8 cellular contexts compared by ENCODE assay signal in genomic region chr15:89244512-89244869, GRCh38. TPM values are rescaled to one million over a fixed set of nuclear protein-coding genes. Genes with fewer than 3 reads are reported as not detected.
DNase-seq lines count a peak whose midpoint lies in the region; ATAC-seq and TF ChIP-seq lines count a peak whose summit lies in the region.

No MANE protein-coding gene starts in this region.

- POLR2A ChIA-PET in CD8-positive, alpha-beta T cell (lab: Charles Lee): interaction anchor here (1.0 to 2.1 kb wide), 2 partner anchors 90 to 153 kb away, joined by 3 to 12 read pairs; partner anchors contain the start of gene POLG
- POLR2A ChIA-PET in PC-9 (lab: Charles Lee; ENCODE audit: unreplicated experiment): interaction anchor here (0.7 kb wide), 2 partner anchors 180 to 213 kb away, joined by 3 to 19 read pairs; no protein-coding TSS in a partner anchor

- no peak for DNase-seq in CD8-positive, alpha-beta T cell
- DNase-seq in GM23248 (no peak), PC-9 (no peak), fibroblast of the aortic adventitia (ENCODE audit: low read depth) (no peak), NCI-H2107 (lab: John Stamatoyannopoulos, UW) (no peak), amygdala (lab: John Stamatoyannopoulos, UW) (no peak), GM19238 (ENCODE audit: insufficient read length, low spot score) (no peak)

- CTCF ChIA-PET in CD8-positive, alpha-beta T cell (lab: Charles Lee): interaction anchor here (3.3 kb wide), 1 partner anchor 38 kb away, joined by 14 read pairs; no protein-coding TSS in a partner anchor
- CTCF ChIA-PET in PC-9 (lab: Charles Lee): interaction anchor here (2.7 kb wide), 1 partner anchor 38 kb away, joined by 9 read pairs; no protein-coding TSS in a partner anchor

- in situ Hi-C loops in GM23248 (cut with MboI): no loop called here

- no peak for ATAC-seq in CD8-positive, alpha-beta T cell

- H3K27ac Mint-ChIP-seq in CD8-positive, alpha-beta T cell: peak overlapping the region; percentile 90

- peak overlapping the region; percentile 24 for H3K27ac ChIP-seq in CD8-positive, alpha-beta T cell (ENCODE audit: low read depth, low read length)
- H3K27ac ChIP-seq in GM23248: peak overlapping the region; percentile 12
- no peak overlapping the region for H3K27ac ChIP-seq in PC-9
- H3K27ac ChIP-seq in skeletal muscle tissue (ENCODE audit: low read depth, low read length): no peak overlapping the region

- H3K36me3 Mint-ChIP-seq in CD8-positive, alpha-beta T cell: peaks cover 20% of the 10 kb centered on the region

- no peaks in the 10 kb centered on the region for H3K36me3 ChIP-seq in CD8-positive, alpha-beta T cell (ENCODE audit: insufficient read depth, low read length)
- H3K36me3 ChIP-seq in GM23248 (ENCODE audit: low read depth): no peaks in the 10 kb centered on the region
- H3K36me3 ChIP-seq in PC-9 (ENCODE audit: low read depth): peaks cover 21% of the 10 kb centered on the region; the same call in 1 of the 2 replicates
- no peaks in the 10 kb centered on the region for H3K36me3 ChIP-seq in skeletal muscle tissue (ENCODE audit: control insufficient read depth in 3 of 3, insufficient read depth in 3 of 3, low read length in 3 of 3)

- peak overlapping the region; percentile 85 for H3K4me3 ChIP-seq in CD8-positive, alpha-beta T cell (ENCODE audit: low read depth, low read length)
- H3K4me3 ChIP-seq in GM23248 (peak overlapping the region; percentile 85), PC-9 (peak overlapping the region; percentile 89), fibroblast of the aortic adventitia (ENCODE audit: low read depth, low read length) (peak overlapping the region; percentile 96), skeletal muscle tissue (ENCODE audit: low read length in 3 of 3) (peak overlapping the region; percentile 91 to 96 (median 95))

- no peaks in the 10 kb centered on the region for H3K27me3 ChIP-seq in CD8-positive, alpha-beta T cell (ENCODE audit: insufficient read depth, low read length)
- H3K27me3 ChIP-seq in GM23248 (replicated peaks; ENCODE audit: insufficient read depth) (no peaks in the 10 kb centered on the region), PC-9 (ENCODE audit: insufficient read depth, low read depth) (no peaks in the 10 kb centered on the region), skeletal muscle tissue (ENCODE audit: control insufficient read depth in 3 of 3, insufficient read depth in 3 of 3, low read length in 3 of 3) (no peaks in the 10 kb centered on the region)

- WGBS in GM23248 (ENCODE audit: low coverage in 1 of 2, low lambda C conversion rate in 2 of 2, missing lambda C conversion rate in 2 of 2), 2 experiments: 1% methylated on average over 9 of the region's 9 CpGs

- intact Hi-C loops in CD8-positive, alpha-beta T cell (cut with DNase I, micrococcal nuclease): loop anchor here (1.0 to 10.0 kb wide), 8 partner anchors 90 to 697 kb away; partner anchors contain the start of genes ABHD2 (in 1 of the 2), AEN (in 1 of the 2), AP3S2 (in 1 of the 2) and DET1 (in 1 of the 2)
- intact Hi-C loops in PC-9 (cut with micrococcal nuclease; ENCODE audit: unreplicated experiment): loop anchor here (5.0 kb wide), 2 partner anchors 37 to 587 kb away; no protein-coding TSS in a partner anchor

- H3K4me1 Mint-ChIP-seq in CD8-positive, alpha-beta T cell (ENCODE audit: low read depth): peaks cover 25% of the 10 kb centered on the region

- H3K4me3 Mint-ChIP-seq in CD8-positive, alpha-beta T cell: peak overlapping the region; percentile 95

- H3K4me2 ChIP-seq in GM23248 (ENCODE audit: unreplicated experiment) (peak overlapping the region; percentile 96), PC-9 (peak overlapping the region; percentile 85)

- peaks cover 15% of the 10 kb centered on the region for H3K4me1 ChIP-seq in CD8-positive, alpha-beta T cell (ENCODE audit: insufficient read depth, low read length)
- H3K4me1 ChIP-seq in GM23248 (ENCODE audit: insufficient read depth): peaks cover 7% of the 10 kb centered on the region
- peaks cover 16% of the 10 kb centered on the region for H3K4me1 ChIP-seq in PC-9 (replicated peaks; ENCODE audit: insufficient read depth)
- H3K4me1 ChIP-seq in skeletal muscle tissue (ENCODE audit: control insufficient read depth in 3 of 3, insufficient read depth in 3 of 3, low read length in 3 of 3): peaks cover 12 to 21% (median 15%) of the 10 kb centered on the region in 3 donors

- H3K79me2 ChIP-seq in GM23248 (ENCODE audit: insufficient read depth) (peaks cover 36% of the 10 kb centered on the region), PC-9 (ENCODE audit: low read depth) (peaks cover 27% of the 10 kb centered on the region)

- no TSS peak for BruUV-seq in PC-9 (replicated peaks; lab: Mats Ljungman, UMichigan)

- H3K9ac ChIP-seq in GM23248: peak overlapping the region; percentile 88
- peak overlapping the region; percentile 85 to 89 (median 88) for H3K9ac ChIP-seq in skeletal muscle tissue (ENCODE audit: low read depth in 1 of 3, low read length in 3 of 3)

- H3K27me3 Mint-ChIP-seq in CD8-positive, alpha-beta T cell (ENCODE audit: low read depth): no peaks in the 10 kb centered on the region

- TF ChIP-seq CTCF in CD8-positive, alpha-beta T cell (IDR thresholded peaks at IDR 0.05): no peak
- no peak for TF ChIP-seq CTCF in PC-9 (conservative IDR thresholded peaks at IDR 0.05)
- TF ChIP-seq CTCF in fibroblast of the aortic adventitia (IDR thresholded peaks at IDR 0.05; ENCODE audit: insufficient read depth, low read length): no peak

- H3F3A ChIP-seq in GM23248 (ENCODE audit: insufficient read depth) (no peaks in the 10 kb centered on the region), PC-9 (ENCODE audit: insufficient read depth, low read depth) (no peaks in the 10 kb centered on the region; the same call in 1 of the 2 replicates)

- H4K20me1 ChIP-seq in GM23248 (ENCODE audit: insufficient read depth) (no peaks in the 10 kb centered on the region), PC-9 (ENCODE audit: insufficient read depth) (no peaks in the 10 kb centered on the region)

- H3K9me2 ChIP-seq in GM23248 (ENCODE audit: insufficient read depth) (no peaks in the 10 kb centered on the region), PC-9 (ENCODE audit: insufficient read depth) (no peaks in the 10 kb centered on the region)

- no peaks in the 10 kb centered on the region for H3K9me3 ChIP-seq in CD8-positive, alpha-beta T cell (ENCODE audit: low read length)
- H3K9me3 ChIP-seq in GM23248 (ENCODE audit: low read depth): no peaks in the 10 kb centered on the region
- H3K9me3 ChIP-seq in PC-9 (ENCODE audit: insufficient read depth, low read depth): no peaks in the 10 kb centered on the region
- no peaks in the 10 kb centered on the region for H3K9me3 ChIP-seq in skeletal muscle tissue (ENCODE audit: control insufficient read depth in 3 of 3, low read length in 3 of 3)

- peak overlapping the region; percentile 98 for H2AFZ ChIP-seq in GM23248
- H2AFZ ChIP-seq in PC-9: peak overlapping the region; percentile 99

- no peaks in the 10 kb centered on the region for H3K9me3 Mint-ChIP-seq in CD8-positive, alpha-beta T cell

RNA-seq across cellular contexts. Expression of gene FANCI, which starts 0.7 kb away (rescaled TPM):
- 1 to 10 TPM; 5.1 to 6.3 TPM for total RNA-seq in CD8-positive, alpha-beta T cell
- 11.2 and 13.8 TPM in 2 replicates for total RNA-seq in GM23248 (2014; rRNA removed; shearing (Covaris generic))
- polyA plus RNA-seq in GM23248 (2016; fragmentation: Nextera tagmentation; extraction: Ambion mirVana): 9.6 and 14.2 TPM in 2 replicates
- 102 and 126 TPM in 2 replicates for total RNA-seq in PC-9 (2021)
- 11.5 and 57.8 TPM in 2 replicates for total RNA-seq in fibroblast of the aortic adventitia (ENCODE audit: low replicate concordance)
- total RNA-seq in skeletal muscle tissue: 12.0 TPM

RNA-seq across cellular contexts. Expression of gene RLBP1, which starts 23.1 kb away (rescaled TPM):
- total RNA-seq in CD8-positive, alpha-beta T cell: not detected
- total RNA-seq in GM23248 (2014; rRNA removed; shearing (Covaris generic)): not detected in 2 replicates
- not detected in 2 replicates for polyA plus RNA-seq in GM23248 (2016; fragmentation: Nextera tagmentation; extraction: Ambion mirVana)
- not detected in 2 replicates for total RNA-seq in PC-9 (2021)
- not detected in 2 replicates for total RNA-seq in fibroblast of the aortic adventitia (ENCODE audit: low replicate concordance)
- 0.52 TPM for total RNA-seq in skeletal muscle tissue

Comparison
In these comparisons a context has a peak if more than half of its experiments do, and no peak if none do; other contexts are left out.
1. H3K27ac ChIP-seq: peak in CD8-positive, alpha-beta T cell (single experiment) and GM23248 (single experiment); none in PC-9 (single experiment) and skeletal muscle tissue (single experiment).
2. Peak in every context shown above with its lines, with median percentiles within 50 percentile points of each other: H3K4me3 ChIP-seq.